Comparison of ENCODE assay signal across 1 cellular context in genomic region chr1:240055978-240056772, GRCh38.
TF ChIP-seq lines count a peak whose summit lies in the region.

No MANE protein-coding gene starts in this region.

TF ChIP-seq in HEK293, 187 proteins besides CTCF, POLR2A, EP300 and RAD21 (continued from another document):
- TF ChIP-seq, protein P1, sequence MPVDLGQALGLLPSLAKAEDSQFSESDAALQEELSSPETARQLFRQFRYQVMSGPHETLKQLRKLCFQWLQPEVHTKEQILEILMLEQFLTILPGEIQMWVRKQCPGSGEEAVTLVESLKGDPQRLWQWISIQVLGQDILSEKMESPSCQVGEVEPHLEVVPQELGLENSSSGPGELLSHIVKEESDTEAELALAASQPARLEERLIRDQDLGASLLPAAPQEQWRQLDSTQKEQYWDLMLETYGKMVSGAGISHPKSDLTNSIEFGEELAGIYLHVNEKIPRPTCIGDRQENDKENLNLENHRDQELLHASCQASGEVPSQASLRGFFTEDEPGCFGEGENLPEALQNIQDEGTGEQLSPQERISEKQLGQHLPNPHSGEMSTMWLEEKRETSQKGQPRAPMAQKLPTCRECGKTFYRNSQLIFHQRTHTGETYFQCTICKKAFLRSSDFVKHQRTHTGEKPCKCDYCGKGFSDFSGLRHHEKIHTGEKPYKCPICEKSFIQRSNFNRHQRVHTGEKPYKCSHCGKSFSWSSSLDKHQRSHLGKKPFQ (tag by site-specific recombination; IDR thresholded peaks at IDR 0.05), result no peak
- peak; percentile 98; the same call in 1 of the 2 replicates for TF ChIP-seq MZF1 (tag by site-specific recombination; IDR thresholded peaks at IDR 0.05; ENCODE audit: borderline replicate concordance)
- TF ChIP-seq ZNF664 (tag by site-specific recombination; IDR thresholded peaks at IDR 0.05), result peak; percentile 64; the same call in 1 of the 2 replicates
- no peak for TF ChIP-seq ZNF302 (tag by site-specific recombination; IDR thresholded peaks at IDR 0.05; ENCODE audit: low read depth)
- TF ChIP-seq, protein P2, sequence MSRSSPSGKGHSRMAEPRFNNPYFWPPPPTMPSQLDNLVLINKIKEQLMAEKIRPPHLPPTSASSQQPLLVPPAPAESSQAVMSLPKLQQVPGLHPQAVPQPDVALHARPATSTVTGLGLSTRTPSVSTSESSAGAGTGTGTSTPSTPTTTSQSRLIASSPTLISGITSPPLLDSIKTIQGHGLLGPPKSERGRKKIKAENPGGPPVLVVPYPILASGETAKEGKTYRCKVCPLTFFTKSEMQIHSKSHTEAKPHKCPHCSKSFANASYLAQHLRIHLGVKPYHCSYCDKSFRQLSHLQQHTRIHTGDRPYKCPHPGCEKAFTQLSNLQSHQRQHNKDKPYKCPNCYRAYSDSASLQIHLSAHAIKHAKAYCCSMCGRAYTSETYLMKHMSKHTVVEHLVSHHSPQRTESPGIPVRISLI (tag by site-specific recombination; IDR thresholded peaks at IDR 0.05), result no peak
- peak; percentile 89 for TF ChIP-seq ZNF596 (tag by site-specific recombination; IDR thresholded peaks at IDR 0.05)
- TF ChIP-seq TRIM28 (IDR thresholded peaks at IDR 0.05; ENCODE audit: borderline replicate concordance, low read length), result 0 out of 2 replicates have a peak, but pooled peaks have one; percentile 15
